Comparison of ENCODE assay signal across 8 cellular contexts in genomic region chr3:63910873-63911272, GRCh38. TPM values are rescaled to one million over a fixed set of nuclear protein-coding genes. Genes with fewer than 3 reads are reported as not detected.
DNase-seq lines count a peak whose midpoint lies in the region; ATAC-seq, FAIRE-seq and TF ChIP-seq lines count a peak whose summit lies in the region.

No MANE protein-coding gene starts in this region.

- dilution Hi-C loops in endothelial cell of umbilical vein (cut with MboI; ENCODE audit: extremely low pct_ligation_motif_present, low sequenced_read_pairs): no loop called here

- no peak for TF ChIP-seq POLR2A in endothelial cell of umbilical vein (IDR thresholded peaks at IDR 0.05; ENCODE audit: low read depth, low read length)

- peaks cover 14% of the 10 kb centered on the region for H3K79me2 ChIP-seq in OCI-LY3 (ENCODE audit: low read length)
- peaks cover 20% of the 10 kb centered on the region for H3K79me2 ChIP-seq in endothelial cell of umbilical vein (ENCODE audit: control insufficient read depth, insufficient read depth, low read length)

- DNase-seq in GM13976 (ENCODE audit: low spot score) (peak; percentile 38), endothelial cell of umbilical vein (ENCODE audit: low read depth, low spot score) (peak; percentile 17), retinal pigment epithelial cell (ENCODE audit: low read depth) (no peak), head of caudate nucleus (no peak), aorta (no peak), NCI-H2227 treated with DMSO at 0.1 percent for 48 hours (lab: John Stamatoyannopoulos, UW) (no peak), cardiac septum (ENCODE audit: low spot score) (no peak)

- no peak for TF ChIP-seq CTCF in GM13976 (IDR thresholded peaks at IDR 0.05; ENCODE audit: borderline replicate concordance, control extremely low read depth, extremely low read depth, insufficient read depth, missing control alignments)
- no peak for TF ChIP-seq CTCF in OCI-LY3 (IDR thresholded peaks at IDR 0.05; ENCODE audit: low read depth, low read length)
- TF ChIP-seq CTCF in endothelial cell of umbilical vein (IDR thresholded peaks at IDR 0.05; ENCODE audit: extremely low read depth in 1 of 2, insufficient read depth in 1 of 2, low read depth in 1 of 2, low read length in 2 of 2): no peak
- no peak for TF ChIP-seq CTCF in retinal pigment epithelial cell (conservative IDR thresholded peaks at IDR 0.05; ENCODE audit: low read depth, low read length)

- H3K27ac ChIP-seq in OCI-LY3 (ENCODE audit: low read length): no peak overlapping the region
- peak overlapping the region; percentile 85 for H3K27ac ChIP-seq in endothelial cell of umbilical vein (ENCODE audit: insufficient read depth, low read depth, low read length)
- H3K27ac ChIP-seq in aorta (ENCODE audit: low read depth in 1 of 2, low read length in 2 of 2): no peak overlapping the region

- H2AFZ ChIP-seq in OCI-LY3 (ENCODE audit: low read depth, low read length) (no peak overlapping the region), endothelial cell of umbilical vein (ENCODE audit: low read depth, low read length) (no peak overlapping the region)

- H3K9ac ChIP-seq in OCI-LY3 (ENCODE audit: low read length) (peak overlapping the region; percentile 69; the same call in 1 of the 2 replicates), endothelial cell of umbilical vein (replicated peaks; ENCODE audit: extremely low read depth, insufficient read depth, low read length) (peak overlapping the region; percentile 85)

- in situ Hi-C loops in GM13976 (cut with MboI; ENCODE audit: low sequenced_read_pairs, unreplicated experiment): no loop called here

- H3K4me2 ChIP-seq in OCI-LY3 (ENCODE audit: low read length) (peak overlapping the region; percentile 80), endothelial cell of umbilical vein (ENCODE audit: insufficient read depth, low read length) (peak overlapping the region; percentile 92)

- no peak for ATAC-seq in aorta (ENCODE audit: low FRiP score)

- H3K27me3 ChIP-seq in OCI-LY3 (ENCODE audit: low read depth, low read length) (no peaks in the 10 kb centered on the region), endothelial cell of umbilical vein (ENCODE audit: control insufficient read depth in 2 of 2, insufficient read depth in 2 of 2, low read length in 2 of 2) (no peaks in the 10 kb centered on the region), aorta (ENCODE audit: control insufficient read depth in 1 of 2, insufficient read depth in 2 of 2, low read length in 1 of 2) (no peaks in the 10 kb centered on the region)

- peaks cover 19% of the 10 kb centered on the region; the same call in 1 of the 2 replicates for H4K20me1 ChIP-seq in OCI-LY3 (ENCODE audit: insufficient read depth, low read length)
- no peaks in the 10 kb centered on the region for H4K20me1 ChIP-seq in endothelial cell of umbilical vein (replicated peaks; ENCODE audit: control insufficient read depth, extremely low read depth, insufficient read depth, low read length)

- BruUV-seq in endothelial cell of umbilical vein (replicated peaks; lab: Mats Ljungman, UMichigan): no TSS peak

- H3K9me3 ChIP-seq in OCI-LY3 (ENCODE audit: insufficient read depth, low read length) (no peaks in the 10 kb centered on the region), endothelial cell of umbilical vein (replicated peaks; ENCODE audit: control insufficient read depth, insufficient read depth, low read length) (no peaks in the 10 kb centered on the region), aorta (ENCODE audit: control insufficient read depth, low read length) (no peaks in the 10 kb centered on the region)

- H3K4me3 ChIP-seq in OCI-LY3 (ENCODE audit: low read length) (peak overlapping the region; percentile 80), endothelial cell of umbilical vein (replicated peaks in 1 of 3; ENCODE audit: insufficient read depth in 1 of 3, low read depth in 1 of 3, low read length in 3 of 3) (peak overlapping the region in 1 of 3 experiments; percentile 79), retinal pigment epithelial cell (ENCODE audit: low read length) (peak overlapping the region; percentile 70), aorta (ENCODE audit: low read length in 2 of 2) (no peak overlapping the region)

- H3K36me3 ChIP-seq in OCI-LY3 (replicated peaks; ENCODE audit: low read depth, low read length) (peaks cover 28% of the 10 kb centered on the region), endothelial cell of umbilical vein (ENCODE audit: control insufficient read depth in 2 of 2, extremely low read depth in 1 of 2, insufficient read depth in 2 of 2, low read length in 2 of 2) (peaks cover 0 to 2% of the 10 kb centered on the region in 2 experiments), aorta (ENCODE audit: control insufficient read depth in 1 of 2, insufficient read depth in 2 of 2, low read length in 1 of 2) (no peaks in the 10 kb centered on the region)

- CTCF ChIA-PET in endothelial cell of umbilical vein (lab: Charles Lee): interaction anchor here (0.9 to 3.0 kb wide), 3 partner anchors 8 to 83 kb away, joined by 3 to 8 read pairs (median 5); no protein-coding TSS in a partner anchor

- H3K4me1 ChIP-seq in OCI-LY3 (ENCODE audit: low read length) (peaks cover 25% of the 10 kb centered on the region), endothelial cell of umbilical vein (ENCODE audit: control insufficient read depth, extremely low read depth, insufficient read depth, low read length) (peaks cover 24% of the 10 kb centered on the region), aorta (ENCODE audit: control insufficient read depth in 1 of 2, insufficient read depth in 2 of 2, low read length in 2 of 2) (peaks cover 0 to 4% of the 10 kb centered on the region in 2 donors)

- 50 to 57% methylated on average over 1 of the region's 1 CpG for WGBS in aorta, 2 donors

- POLR2A ChIA-PET in endothelial cell of umbilical vein (lab: Charles Lee): no interaction called here

- FAIRE-seq in endothelial cell of umbilical vein (lab: Jason Lieb, UNC): peak; percentile 57

- intact Hi-C loops in endothelial cell of umbilical vein (cut with micrococcal nuclease) (loop anchor here (5.0 kb wide), 2 partner anchors 51 to 89 kb away; no protein-coding TSS in a partner anchor), head of caudate nucleus (cut with DNase I) (loop anchor here (10.0 kb wide), 1 partner anchor 84 kb away; no protein-coding TSS in a partner anchor), aorta (cut with DNase I) (loop anchor here (5.0 to 10.0 kb wide), 2 partner anchors 49 to 84 kb away; partner anchors contain the start of genes ATXN7 (in 2 of the 2) and THOC7 (in 2 of the 2)), cardiac septum (cut with DNase I) (loop anchor here (5.0 kb wide), 2 partner anchors 51 to 81 kb away; no protein-coding TSS in a partner anchor)

- no peaks in the 10 kb centered on the region for H3K9me1 ChIP-seq in endothelial cell of umbilical vein (replicated peaks; ENCODE audit: control insufficient read depth, extremely low read depth, insufficient read depth, low read length)

TF ChIP-seq in endothelial cell of umbilical vein, 7 proteins besides CTCF, POLR2A, EP300 and RAD21 (continues in another document):
- TF ChIP-seq FOS (IDR thresholded peaks at IDR 0.05; ENCODE audit: borderline replicate concordance, insufficient read depth, low read length) (no peak), EZH2 (IDR thresholded peaks at IDR 0.05; ENCODE audit: borderline replicate concordance, low read depth, low read length, severe bottlenecking) (no peak), JUN (IDR thresholded peaks at IDR 0.05; ENCODE audit: borderline replicate concordance, insufficient read depth, insufficient read length, low read depth) (no peak), GATA2 (IDR thresholded peaks at IDR 0.05; ENCODE audit: insufficient read depth, insufficient read length, low read depth, low read length) (no peak), POLR2AphosphoS5 (IDR thresholded peaks at IDR 0.05; ENCODE audit: insufficient read depth, low read depth, low read length) (no peak)
- TF ChIP-seq, protein P1, sequence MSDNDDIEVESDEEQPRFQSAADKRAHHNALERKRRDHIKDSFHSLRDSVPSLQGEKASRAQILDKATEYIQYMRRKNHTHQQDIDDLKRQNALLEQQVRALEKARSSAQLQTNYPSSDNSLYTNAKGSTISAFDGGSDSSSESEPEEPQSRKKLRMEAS (IDR thresholded peaks at IDR 0.05; ENCODE audit: insufficient read depth, insufficient read length): no peak

RNA-seq across cellular contexts. Expression of gene SCAANT1, which starts 1.3 kb away (rescaled TPM):
- total RNA-seq in endothelial cell of umbilical vein (not detected in 2 replicates), aorta (not detected), cardiac septum (not detected)
- polyA plus RNA-seq in endothelial cell of umbilical vein (not detected in 2 replicates), aorta (not detected)
- not detected in 2 replicates for polyA plus RNA-seq in endothelial cell of umbilical vein (2011; cell fraction: cytosol; rRNA removed)
- not detected in 2 replicates for polyA plus RNA-seq in endothelial cell of umbilical vein (2011; cell fraction: nucleus; rRNA removed)
- polyA plus RNA-seq in endothelial cell of umbilical vein (2012): not detected in 2 replicates
- polyA minus RNA-seq in endothelial cell of umbilical vein: not detected in 2 replicates
- not detected for polyA minus RNA-seq in endothelial cell of umbilical vein (2011; cell fraction: cytosol; rRNA and poly(A)+ RNA removed)
- polyA minus RNA-seq in endothelial cell of umbilical vein (2011; cell fraction: nucleus; rRNA and poly(A)+ RNA removed): not detected in 2 replicates

RNA-seq across cellular contexts. Expression of gene ATXN7, which starts 47.2 kb away (rescaled TPM):
- total RNA-seq in endothelial cell of umbilical vein (27.1 and 34.7 TPM in 2 replicates), aorta (10 to 100 TPM; 52.3 to 52.5 TPM), cardiac septum (26.4 TPM)
- polyA plus RNA-seq in endothelial cell of umbilical vein (21.2 and 28.6 TPM in 2 replicates), aorta (1 to 10 TPM; 4.1 to 6.0 TPM)
- 8.6 and 9.0 TPM in 2 replicates for polyA plus RNA-seq in endothelial cell of umbilical vein (2011; cell fraction: cytosol; rRNA removed)
- 77.3 and 82.2 TPM in 2 replicates for polyA plus RNA-seq in endothelial cell of umbilical vein (2011; cell fraction: nucleus; rRNA removed)
- 8.2 and 8.7 TPM in 2 replicates for polyA plus RNA-seq in endothelial cell of umbilical vein (2012)
- 78.3 and 88.7 TPM in 2 replicates for polyA minus RNA-seq in endothelial cell of umbilical vein
- 17.6 TPM for polyA minus RNA-seq in endothelial cell of umbilical vein (2011; cell fraction: cytosol; rRNA and poly(A)+ RNA removed)
- 167 and 237 TPM in 2 replicates for polyA minus RNA-seq in endothelial cell of umbilical vein (2011; cell fraction: nucleus; rRNA and poly(A)+ RNA removed)

RNA-seq across cellular contexts. Expression of gene THOC7, which starts 47.3 kb away (rescaled TPM):
- total RNA-seq in endothelial cell of umbilical vein: 68.7 and 69.4 TPM in 2 replicates
- 11.6 and 16.9 TPM in 2 replicates for polyA plus RNA-seq in endothelial cell of umbilical vein
- polyA plus RNA-seq in endothelial cell of umbilical vein (2011; cell fraction: cytosol; rRNA removed): 51.3 and 58.8 TPM in 2 replicates
- 17.3 and 22.5 TPM in 2 replicates for polyA plus RNA-seq in endothelial cell of umbilical vein (2011; cell fraction: nucleus; rRNA removed)
- polyA plus RNA-seq in endothelial cell of umbilical vein (2012): 54.0 and 88.4 TPM in 2 replicates
- polyA minus RNA-seq in endothelial cell of umbilical vein: 13.8 and 14.6 TPM in 2 replicates
- polyA minus RNA-seq in endothelial cell of umbilical vein (2011; cell fraction: cytosol; rRNA and poly(A)+ RNA removed): 13.0 TPM
- polyA minus RNA-seq in endothelial cell of umbilical vein (2011; cell fraction: nucleus; rRNA and poly(A)+ RNA removed): 3.3 and 4.3 TPM in 2 replicates
- 10 to 100 TPM; 53.8 TPM for total RNA-seq in aorta
- polyA plus RNA-seq in aorta: 100 to 1,000 TPM in 1 of 2 donors, 10 to 100 TPM in 1; 64.7 to 150 TPM
- 74.3 TPM for total RNA-seq in cardiac septum

Comparison
In these comparisons a context has a peak if more than half of its experiments do, and no peak if none do; other contexts are left out.
1. DNase-seq: peak in GM13976 (single experiment) and endothelial cell of umbilical vein (single experiment); none in retinal pigment epithelial cell (single experiment), head of caudate nucleus (0 of 42), aorta (0 of 2), NCI-H2227 treated with DMSO at 0.1 percent for 48 hours (single experiment) and cardiac septum (single experiment).
2. H3K4me3 ChIP-seq: peak in OCI-LY3 (single experiment) and retinal pigment epithelial cell (single experiment); none in aorta (0 of 2).